In genomic region chr19:58196911-58197616, GRCh38 we compare ENCODE assay signal across 12 cellular contexts. TPM values are rescaled to one million over a fixed set of nuclear protein-coding genes. Genes with fewer than 3 reads are reported as not detected.
A peak's percentile ranks its signal among the peaks of the same experiment; 100 is the strongest.
DNase-seq lines count a peak whose midpoint lies in the region; ATAC-seq and TF ChIP-seq lines count a peak whose summit lies in the region.
"Had no signal": no experiment of that assay in that cellular context is flagged by ENCODE, and none has a peak within 500 bp of the region (broad histone marks: within the 10 kb centered on the region; RNA-seq: fewer than 3 reads in every experiment).

No MANE protein-coding gene starts in this region.

- H3K36me3 Mint-ChIP-seq in CD4-positive, alpha-beta memory T cell: peaks cover 74 to 81% of the 10 kb centered on the region in 2 donors

- CTCF ChIA-PET in CD4-positive, alpha-beta memory T cell (lab: Charles Lee; ENCODE audit: partially characterized antibody): no interaction called here
- CTCF ChIA-PET in Panc1 (lab: Charles Lee): interaction anchor here (0.6 kb wide), 1 partner anchor 150 kb away, joined by 3 read pairs; no protein-coding TSS in a partner anchor

- H3K36me3 ChIP-seq in CD4-positive, alpha-beta memory T cell (ENCODE audit: insufficient read depth, low read length): peaks cover 64% of the 10 kb centered on the region
- no peaks in the 10 kb centered on the region for H3K36me3 ChIP-seq in Panc1 (ENCODE audit: control insufficient read depth, insufficient read depth, low read length)

- TSS peak; percentile 23 for BruUV-seq in Panc1 (replicated peaks; lab: Mats Ljungman, UMichigan)

- peak overlapping the region in 1 of 2 donors; percentile 0 for H3K4me3 ChIP-seq in CD4-positive, alpha-beta memory T cell (ENCODE audit: low read length in 2 of 2)
- no peak overlapping the region for H3K4me3 ChIP-seq in Panc1 (ENCODE audit: low read depth in 2 of 2, low read length in 2 of 2)
- H3K4me3 ChIP-seq: body of pancreas had no signal

- POLR2A ChIA-PET in CD4-positive, alpha-beta memory T cell (lab: Charles Lee; ENCODE audit: partially characterized antibody): interaction anchor here (2.2 kb wide), 1 partner anchor 13 kb away, joined by 7 read pairs; no protein-coding TSS in a partner anchor
- POLR2A ChIA-PET in Panc1 (lab: Charles Lee): no interaction called here

- H3K4me3 Mint-ChIP-seq in CD4-positive, alpha-beta memory T cell: peak overlapping the region in 2 of 8 donors; percentile 20 to 25

- DNase-seq in CD4-positive, alpha-beta memory T cell: peak in 4 of 5 donors; percentile 9 to 18 (median 13)
- DNase-seq in HCEC 1CT (peak; percentile 8), Panc1 (ENCODE audit: low read depth, low spot score) (no peak), foreskin keratinocyte (peak; percentile 17 to 44), NCI-H1105 treated with DMSO at 0.1 percent for 48 hours (lab: John Stamatoyannopoulos, UW) (no peak)
- no peak for DNase-seq in activated CD4-positive, CD25-positive, alpha-beta regulatory T cell treated with anti-CD3 and anti-CD28 coated beads, Interleukin-2, amount 50 U/mL, for 72 hours
- DNase-seq in effector CD8-positive, alpha-beta T cell (lab: John Stamatoyannopoulos, UW): no peak
- no peak for DNase-seq in activated CD4-positive, CD25-positive, alpha-beta regulatory T cell (lab: John Stamatoyannopoulos, UW)
- DNase-seq: body of pancreas; head of caudate nucleus; NCI-H2171 treated with DMSO at 0.1 percent for 48 hours; stimulated activated naive CD8-positive, alpha-beta T cell treated with anti-CD3 and anti-CD28 coated beads, Interleukin-15, Interleukin-2, amounts not matched to agents 100 U/mL and 50 U/mL, for 24 hours had no signal

- H3K4me1 Mint-ChIP-seq in CD4-positive, alpha-beta memory T cell: peaks cover 0 to 3% (median 0%) of the 10 kb centered on the region in 4 donors

- no peaks in the 10 kb centered on the region for H3K27me3 ChIP-seq in CD4-positive, alpha-beta memory T cell (ENCODE audit: insufficient read depth, low read length)
- no peaks in the 10 kb centered on the region for H3K27me3 ChIP-seq in Panc1 (ENCODE audit: control insufficient read depth, insufficient read depth, low read length)
- no peaks in the 10 kb centered on the region for H3K27me3 ChIP-seq in foreskin keratinocyte
- H3K27me3 ChIP-seq: body of pancreas had no signal

- H3K27ac Mint-ChIP-seq in CD4-positive, alpha-beta memory T cell: no peak overlapping the region

- H3K9me3 Mint-ChIP-seq in CD4-positive, alpha-beta memory T cell: peaks cover 3 to 96% (median 89%) of the 10 kb centered on the region in 8 donors

- H3K27ac ChIP-seq in CD4-positive, alpha-beta memory T cell (ENCODE audit: low read depth, low read length): no peak overlapping the region
- H3K27ac ChIP-seq in Panc1 (ENCODE audit: low read length): no peak overlapping the region
- H3K27ac ChIP-seq in foreskin keratinocyte: no peak overlapping the region
- H3K27ac ChIP-seq: body of pancreas had no signal

- H3K27me3 Mint-ChIP-seq in CD4-positive, alpha-beta memory T cell: no peaks in the 10 kb centered on the region

- H3K9me3 ChIP-seq in CD4-positive, alpha-beta memory T cell (ENCODE audit: control insufficient read depth in 1 of 2, low read length in 2 of 2): peaks cover 32 to 76% of the 10 kb centered on the region in 2 donors
- H3K9me3 ChIP-seq in Panc1 (ENCODE audit: control insufficient read depth, insufficient read depth, low read depth, low read length): peaks cover 63% of the 10 kb centered on the region

- no peaks in the 10 kb centered on the region for H3K4me1 ChIP-seq in CD4-positive, alpha-beta memory T cell (ENCODE audit: insufficient read depth, low read length)
- no peaks in the 10 kb centered on the region for H3K4me1 ChIP-seq in Panc1 (ENCODE audit: control insufficient read depth, insufficient read depth, low read length)
- H3K4me1 ChIP-seq in foreskin keratinocyte: no peaks in the 10 kb centered on the region
- H3K4me1 ChIP-seq: body of pancreas had no signal

- in situ Hi-C loops in Panc1 (cut with HindIII; ENCODE audit: low pct_unique_long_range_greater_than_20kb, low sequenced_read_pairs): no loop called here

- intact Hi-C loops in CD4-positive, alpha-beta memory T cell (cut with micrococcal nuclease): no loop called here
- intact Hi-C loops in Panc1 (cut with micrococcal nuclease; ENCODE audit: unreplicated experiment): no loop called here

- TF ChIP-seq CTCF in Panc1 (IDR thresholded peaks at IDR 0.05): no peak
- no peak for TF ChIP-seq CTCF in foreskin keratinocyte (conservative IDR thresholded peaks at IDR 0.05)

- ATAC-seq in Panc1 (no peak), foreskin keratinocyte (no peak)
- ATAC-seq: body of pancreas; stimulated activated naive CD8-positive, alpha-beta T cell treated with anti-CD3 and anti-CD28 coated beads, Interleukin-15, Interleukin-2, amounts not matched to agents 100 U/mL and 50 U/mL, for 24 hours had no signal

RNA-seq across cellular contexts. Expression of gene ZNF274, which starts 14.2 kb away (rescaled TPM):
- total RNA-seq in CD4-positive, alpha-beta memory T cell: 10 to 100 TPM; 76.5 to 77.1 TPM
- polyA plus RNA-seq in CD4-positive, alpha-beta memory T cell: 10 to 100 TPM; 26.8 to 35.2 TPM
- 13.7 TPM for total RNA-seq in Panc1 (2021; ENCODE audit: unreplicated experiment)
- 5.8 TPM for polyA plus RNA-seq in Panc1 (2012; ENCODE audit: insufficient read length)
- total RNA-seq in foreskin keratinocyte: 20.2 and 25.6 TPM in 2 replicates
- 11.8 and 12.6 TPM in 2 replicates for polyA plus RNA-seq in foreskin keratinocyte

RNA-seq across cellular contexts. Expression of gene ZNF544, which starts 31.6 kb away (rescaled TPM):
- total RNA-seq in CD4-positive, alpha-beta memory T cell: 10 to 100 TPM; 63.3 to 67.6 TPM
- polyA plus RNA-seq in CD4-positive, alpha-beta memory T cell: 10 to 100 TPM; 13.7 to 23.0 TPM
- total RNA-seq in Panc1 (2021; ENCODE audit: unreplicated experiment): 48.5 TPM
- 37.7 TPM for polyA plus RNA-seq in Panc1 (2012; ENCODE audit: insufficient read length)
- 40.6 and 41.1 TPM in 2 replicates for total RNA-seq in foreskin keratinocyte
- 24.7 and 31.0 TPM in 2 replicates for polyA plus RNA-seq in foreskin keratinocyte

RNA-seq across cellular contexts. Expression of gene ZNF329, which starts 46.5 kb away (rescaled TPM):
- 10 to 100 TPM; 14.2 to 17.4 TPM for total RNA-seq in CD4-positive, alpha-beta memory T cell
- 1 to 10 TPM; 2.9 to 8.0 TPM for polyA plus RNA-seq in CD4-positive, alpha-beta memory T cell
- total RNA-seq in Panc1 (2021; ENCODE audit: unreplicated experiment): 12.2 TPM
- polyA plus RNA-seq in Panc1 (2012; ENCODE audit: insufficient read length): 6.7 TPM
- total RNA-seq in foreskin keratinocyte: 8.2 and 8.4 TPM in 2 replicates
- polyA plus RNA-seq in foreskin keratinocyte: 3.2 and 3.4 TPM in 2 replicates

Comparison
In these comparisons a context has a peak if more than half of its experiments do, and no peak if none do; other contexts are left out.
1. DNase-seq: peak in CD4-positive, alpha-beta memory T cell (4 of 5), HCEC 1CT (single experiment) and foreskin keratinocyte (2 of 2); none in Panc1 (single experiment), activated CD4-positive, CD25-positive, alpha-beta regulatory T cell treated with anti-CD3 and anti-CD28 coated beads, Interleukin-2, amount 50 U/mL, for 72 hours (single experiment), effector CD8-positive, alpha-beta T cell (single experiment), NCI-H1105 treated with DMSO at 0.1 percent for 48 hours (single experiment) and activated CD4-positive, CD25-positive, alpha-beta regulatory T cell (0 of 4).